Comparison of ENCODE assay signal across 8 cellular contexts in genomic region chr12:106136263-106136662, GRCh38. TPM values are rescaled to one million over a fixed set of nuclear protein-coding genes. Genes with fewer than 3 reads are reported as not detected.
DNase-seq lines count a peak whose midpoint lies in the region; ATAC-seq, FAIRE-seq and TF ChIP-seq lines count a peak whose summit lies in the region.

No MANE protein-coding gene starts in this region.

- H4K20me1 ChIP-seq in DND-41 (ENCODE audit: insufficient read depth, low read length) = no peaks in the 10 kb centered on the region

- no peak overlapping the region for H4K8ac ChIP-seq in neuronal stem cell (ENCODE audit: low read depth, low read length)

- H3K79me1 ChIP-seq in neuronal stem cell (ENCODE audit: low read depth, low read length) = peaks cover 11% of the 10 kb centered on the region

- no peaks in the 10 kb centered on the region for H3K9me3 ChIP-seq in DND-41 (ENCODE audit: insufficient read depth, low read length, severe bottlenecking)
- H3K9me3 ChIP-seq in neuronal stem cell (replicated peaks in 1 of 2; ENCODE audit: control insufficient read depth in 2 of 2, insufficient read depth in 1 of 2, low read depth in 1 of 2, low read length in 2 of 2) = peaks cover 0 to 7% of the 10 kb centered on the region in 2 donors
- H3K9me3 ChIP-seq in stomach smooth muscle (ENCODE audit: control insufficient read depth in 2 of 2, low read length in 2 of 2) = no peaks in the 10 kb centered on the region

- H3K9me3 Mint-ChIP-seq in activated T-helper 17 cell treated with anti-CD3 and anti-CD28 coated beads, Interleukin-2, amount 50 U/mL, for 72 hours = no peaks in the 10 kb centered on the region

- no peaks in the 10 kb centered on the region for H3K36me3 ChIP-seq in DND-41 (ENCODE audit: insufficient read depth, low read length)
- peaks cover 0 to 29% of the 10 kb centered on the region in 2 donors for H3K36me3 ChIP-seq in neuronal stem cell (replicated peaks in 1 of 2; ENCODE audit: control insufficient read depth in 2 of 2, insufficient read depth in 2 of 2, low read length in 2 of 2)
- no peaks in the 10 kb centered on the region for H3K36me3 ChIP-seq in stomach smooth muscle (ENCODE audit: control insufficient read depth in 2 of 2, insufficient read depth in 2 of 2, low read length in 2 of 2)

- H3K4me2 ChIP-seq in DND-41 (ENCODE audit: insufficient read depth, low read length) = no peak overlapping the region
- peak overlapping the region; percentile 28 for H3K4me2 ChIP-seq in neuronal stem cell (ENCODE audit: insufficient read depth, low read length, poor library complexity, severe bottlenecking)

- H3K4me3 ChIP-seq in DND-41 (ENCODE audit: low read depth in 1 of 2, low read length in 2 of 2) (no peak overlapping the region), LNCaP clone FGC (ENCODE audit: low read depth, low read length) (no peak overlapping the region), neuronal stem cell (ENCODE audit: low read length in 2 of 2) (peak overlapping the region; percentile 72 to 82), stomach smooth muscle (ENCODE audit: low read length in 2 of 2) (peak overlapping the region; percentile 59 to 85)

- peak; percentile 74 for ATAC-seq in DND-41 (ENCODE audit: insufficient read depth, low read depth)
- ATAC-seq in activated T-helper 17 cell treated with anti-CD3 and anti-CD28 coated beads, Interleukin-2, amount 50 U/mL, for 72 hours (replicated peaks) = no peak

- H3K36me3 Mint-ChIP-seq in activated T-helper 17 cell treated with anti-CD3 and anti-CD28 coated beads, Interleukin-2, amount 50 U/mL, for 72 hours (ENCODE audit: low read depth) = no peaks in the 10 kb centered on the region

- peaks cover 47% of the 10 kb centered on the region for H3K27me3 Mint-ChIP-seq in activated T-helper 17 cell treated with anti-CD3 and anti-CD28 coated beads, Interleukin-2, amount 50 U/mL, for 72 hours

- TF ChIP-seq CTCF in DND-41 (IDR thresholded peaks at IDR 0.05; ENCODE audit: borderline replicate concordance, extremely low read depth, low read length, poor library complexity, severe bottlenecking) = peak; percentile 78
- peak; percentile 81 for TF ChIP-seq CTCF in LNCaP clone FGC (IDR thresholded peaks at IDR 0.05; ENCODE audit: control insufficient read depth, extremely low read depth, insufficient read depth)

- no peak overlapping the region for H3K14ac ChIP-seq in neuronal stem cell (ENCODE audit: low read length)

- H3K27ac ChIP-seq in DND-41 (ENCODE audit: low read length) (no peak overlapping the region), neuronal stem cell (replicated peaks; ENCODE audit: low read length) (no peak overlapping the region), stomach smooth muscle (ENCODE audit: low read length) (peak overlapping the region; percentile 41)

- no peak for FAIRE-seq in frontal cortex (lab: Jason Lieb, UNC)

- H3K4me1 ChIP-seq in DND-41 (ENCODE audit: insufficient read depth, low read length) (no peaks in the 10 kb centered on the region), neuronal stem cell (ENCODE audit: control insufficient read depth in 2 of 2, insufficient read depth in 1 of 2, low read depth in 1 of 2, low read length in 2 of 2) (peaks cover 42 to 45% of the 10 kb centered on the region in 2 donors), stomach smooth muscle (ENCODE audit: control insufficient read depth, insufficient read depth, low read length) (peaks cover 71% of the 10 kb centered on the region)

- H2AFZ ChIP-seq in DND-41 (ENCODE audit: low read depth, low read length) = no peak overlapping the region
- H2AFZ ChIP-seq in neuronal stem cell (ENCODE audit: low read length) = no peak overlapping the region

- H3K4ac ChIP-seq in neuronal stem cell (ENCODE audit: low read length) = no peak overlapping the region

- no peak overlapping the region for H3K9ac ChIP-seq in DND-41 (ENCODE audit: low read depth, low read length)
- no peak overlapping the region for H3K9ac ChIP-seq in neuronal stem cell (ENCODE audit: low read depth, low read length, poor library complexity)
- H3K9ac ChIP-seq in stomach smooth muscle (ENCODE audit: low read length in 2 of 2) = peak overlapping the region; percentile 35 to 55

- no peak overlapping the region for H2BK120ac ChIP-seq in neuronal stem cell (ENCODE audit: low read depth, low read length)

- H2BK12ac ChIP-seq in neuronal stem cell (ENCODE audit: low read length) = no peak overlapping the region

- peaks cover 19% of the 10 kb centered on the region for H3K27me3 ChIP-seq in DND-41 (ENCODE audit: insufficient read depth, low read length, poor library complexity)
- no peaks in the 10 kb centered on the region for H3K27me3 ChIP-seq in neuronal stem cell (ENCODE audit: control insufficient read depth in 3 of 3, insufficient read depth in 3 of 3, low read depth in 1 of 3, low read length in 3 of 3)
- no peaks in the 10 kb centered on the region for H3K27me3 ChIP-seq in stomach smooth muscle (ENCODE audit: control insufficient read depth in 1 of 2, insufficient read depth in 2 of 2, low read length in 2 of 2)

- no peak overlapping the region for H3K18ac ChIP-seq in neuronal stem cell (ENCODE audit: low read length)

- no peak overlapping the region for H2BK15ac ChIP-seq in neuronal stem cell (ENCODE audit: low read length)

- H2AK5ac ChIP-seq in neuronal stem cell (ENCODE audit: low read depth, low read length) = no peak overlapping the region

- H4K91ac ChIP-seq in neuronal stem cell (ENCODE audit: low read depth, low read length, poor library complexity) = no peak overlapping the region

- H3K23ac ChIP-seq in neuronal stem cell (ENCODE audit: low read depth, low read length, poor library complexity) = no peak overlapping the region

- H2BK5ac ChIP-seq in neuronal stem cell (ENCODE audit: low read length) = no peak overlapping the region

- DNase-seq in DND-41 (peak; percentile 71), LNCaP clone FGC (ENCODE audit: low read depth) (no peak), RPMI8226 (peak; percentile 87), frontal cortex (ENCODE audit: low spot score in 2 of 2) (peak; percentile 57 to 62), neuronal stem cell (ENCODE audit: low spot score) (peak; percentile 96)
- peak; percentile 89 for DNase-seq in activated effector memory CD4-positive, alpha-beta T cell treated with anti-CD3 and anti-CD28 coated beads, Interleukin-2, amount 50 U/mL, for 16 hours

- H3K27ac Mint-ChIP-seq in activated T-helper 17 cell treated with anti-CD3 and anti-CD28 coated beads, Interleukin-2, amount 50 U/mL, for 72 hours = no peak overlapping the region

- H3K79me2 ChIP-seq in DND-41 (ENCODE audit: insufficient read depth, low read length) = no peaks in the 10 kb centered on the region

- no CpG with 5 or more reads among the region's 13 CpGs for WGBS in neuronal stem cell (ENCODE audit: extremely low coverage in 2 of 2, insufficient read length in 2 of 2, insufficient replicate concordance in 1 of 2), 2 donors

- H3K4me3 Mint-ChIP-seq in activated T-helper 17 cell treated with anti-CD3 and anti-CD28 coated beads, Interleukin-2, amount 50 U/mL, for 72 hours = no peak overlapping the region

- H3K4me1 Mint-ChIP-seq in activated T-helper 17 cell treated with anti-CD3 and anti-CD28 coated beads, Interleukin-2, amount 50 U/mL, for 72 hours = peaks cover 4% of the 10 kb centered on the region

RNA-seq across cellular contexts. Expression of gene NUAK1, which starts 2.5 kb away (rescaled TPM):
- 54.6 TPM for total RNA-seq in frontal cortex
- polyA plus RNA-seq in neuronal stem cell (2013, experiment 1 of 2) = 13.1 TPM
- 13.4 TPM for polyA plus RNA-seq in neuronal stem cell (2013, experiment 2 of 2)
- total RNA-seq in activated T-helper 17 cell treated with anti-CD3 and anti-CD28 coated beads, Interleukin-2, amount 50 U/mL, for 72 hours = not detected

Comparison
In these comparisons a context has a peak if more than half of its experiments do, and no peak if none do; other contexts are left out.
1. H3K4me3 ChIP-seq: peak in neuronal stem cell (2 of 2) and stomach smooth muscle (2 of 2); none in DND-41 (0 of 2) and LNCaP clone FGC (single experiment).
2. H3K9ac ChIP-seq: peak in stomach smooth muscle (2 of 2); none in DND-41 (single experiment) and neuronal stem cell (single experiment).
3. RNA of gene NUAK1, which starts 2.5 kb away (total RNA-seq): 54.6 TPM in frontal cortex (single experiment); not detected in activated T-helper 17 cell treated with anti-CD3 and anti-CD28 coated beads, Interleukin-2, amount 50 U/mL, for 72 hours; every median in the first group is over 10 times any median in the second.